ENCODE assay signal across 17 cellular contexts in genomic region chr12:14938301-14938700, GRCh38. TPM values are rescaled to one million over a fixed set of nuclear protein-coding genes. Genes with fewer than 3 reads are reported as not detected.
DNase-seq lines count a peak whose midpoint lies in the region; ATAC-seq and TF ChIP-seq lines count a peak whose summit lies in the region.
"Had no signal": no experiment of that assay in that cellular context is flagged by ENCODE, and none has a peak within 500 bp of the region (broad histone marks: within the 10 kb centered on the region; RNA-seq: fewer than 3 reads in every experiment).

ERP27 (minus strand) TSS chr12:14938537; CDS start chr12:14938508, 29 bp downstream.

- no peaks in the 10 kb centered on the region for H3K9me3 ChIP-seq in DND-41 (ENCODE audit: insufficient read depth, low read length, severe bottlenecking)
- no peaks in the 10 kb centered on the region for H3K9me3 ChIP-seq in trophoblast cell (ENCODE audit: insufficient read depth, low read depth, low read length)
- H3K9me3 ChIP-seq: gastrocnemius medialis had no signal

- H2AFZ ChIP-seq in DND-41 (ENCODE audit: low read depth, low read length) = no peak within 1 kb of the TSS
- H2AFZ ChIP-seq in trophoblast cell (ENCODE audit: insufficient read depth, low read length, poor library complexity) = no peak within 1 kb of the TSS

- no peak within 1 kb of the TSS for H4K12ac ChIP-seq in trophoblast cell (ENCODE audit: low read depth, low read length)

- POLR2A ChIA-PET in T-cell (lab: Charles Lee) = no interaction called here

- peak within 1 kb of the TSS; percentile 39 for H2BK5ac ChIP-seq in trophoblast cell (ENCODE audit: low read depth, low read length, poor library complexity)

- H3K18ac ChIP-seq in trophoblast cell (ENCODE audit: low read length) = peak within 1 kb of the TSS; percentile 62

- H4K8ac ChIP-seq in trophoblast cell (ENCODE audit: low read depth, low read length) = no peak within 1 kb of the TSS

- no peak within 1 kb of the TSS for H3K4ac ChIP-seq in trophoblast cell (ENCODE audit: low read depth, low read length)

- H2BK120ac ChIP-seq in trophoblast cell (ENCODE audit: insufficient read depth, low read length, poor library complexity) = peak within 1 kb of the TSS; percentile 73

- H3K9ac ChIP-seq in DND-41 (ENCODE audit: low read depth, low read length) (no peak within 1 kb of the TSS), trophoblast cell (ENCODE audit: low read length) (no peak within 1 kb of the TSS)
- H3K9ac ChIP-seq: KMS-11 had no signal

- H4K20me1 ChIP-seq in DND-41 (ENCODE audit: insufficient read depth, low read length) = no peaks in the 10 kb centered on the region

- peaks cover 19% of the 10 kb centered on the region for H3K79me1 ChIP-seq in trophoblast cell (ENCODE audit: low read length)

- H3K36me3 ChIP-seq in DND-41 (ENCODE audit: insufficient read depth, low read length) = peaks cover 59% of the 10 kb centered on the region
- H3K36me3 ChIP-seq in trophoblast cell (ENCODE audit: control insufficient read depth in 1 of 2, insufficient read depth in 2 of 2, low read length in 2 of 2) = peaks cover 5% of the 10 kb centered on the region in 2 experiments
- H3K36me3 ChIP-seq: gastrocnemius medialis had no signal

- no peak for DNase-seq in DND-41
- no peak for DNase-seq in T-cell
- DNase-seq in central memory CD8-positive, alpha-beta T cell (ENCODE audit: low spot score in 2 of 2) = no peak
- peak in 1 of 2 donors; percentile 64 for DNase-seq in trophoblast cell
- DNase-seq in hypothalamus (lab: John Stamatoyannopoulos, UW) = no peak
- DNase-seq: activated CD8-positive, alpha-beta memory T cell treated with anti-CD3 and anti-CD28 coated beads for 24 hours; C1 segment of cervical spinal cord; gastrocnemius medialis; HFFc6; NCI-H1092 treated with DMSO at 0.1 percent for 48 hours; stimulated activated naive CD4-positive, alpha-beta T cell treated with Interleukin-2 at 50 U/mL for 16 hours had no signal

- H3K27me3 ChIP-seq in DND-41 (ENCODE audit: insufficient read depth, low read length, poor library complexity) (no peaks in the 10 kb centered on the region), trophoblast cell (ENCODE audit: insufficient read depth, low read length) (no peaks in the 10 kb centered on the region)
- H3K27me3 ChIP-seq: gastrocnemius medialis had no signal

- ATAC-seq in DND-41 (ENCODE audit: insufficient read depth, low read depth) (0 out of 3 replicates have a peak, but pooled peaks have one; percentile 11), T-cell (replicated peaks in 1 of 4) (no peak), HG02870 (IDR thresholded peaks at IDR 0.05; ENCODE audit: unreplicated experiment) (no peak), HG03432 (IDR thresholded peaks at IDR 0.05; ENCODE audit: unreplicated experiment) (no peak)
- no peak for ATAC-seq in central memory CD8-positive, alpha-beta T cell (replicated peaks; ENCODE audit: extremely low read depth, poor library complexity, severe bottlenecking)
- ATAC-seq: gastrocnemius medialis, Right ventricle myocardium inferior had no signal

- CTCF ChIA-PET in T-cell (lab: Charles Lee) = interaction anchor here (0.9 to 3.5 kb wide), 4 partner anchors 23 to 214 kb away, joined by 3 to 23 read pairs (median 10); partner anchors contain the start of gene ARHGDIB (in 1 of the 2)

- no peaks in the 10 kb centered on the region for H3K27me3 Mint-ChIP-seq in T-cell
- no peaks in the 10 kb centered on the region for H3K27me3 Mint-ChIP-seq in central memory CD8-positive, alpha-beta T cell

- H3K4me1 Mint-ChIP-seq in T-cell = peaks cover 58 to 64% (median 59%) of the 10 kb centered on the region in 3 donors
- peaks cover 47% of the 10 kb centered on the region for H3K4me1 Mint-ChIP-seq in central memory CD8-positive, alpha-beta T cell

- peaks cover 71% of the 10 kb centered on the region for H3K36me3 Mint-ChIP-seq in T-cell
- peaks cover 55% of the 10 kb centered on the region for H3K36me3 Mint-ChIP-seq in central memory CD8-positive, alpha-beta T cell (ENCODE audit: insufficient read depth)

- WGBS in trophoblast cell (ENCODE audit: extremely low coverage, insufficient coverage, insufficient read length) = no CpG with 5 or more reads among the region's 3 CpGs

- H3K79me2 ChIP-seq in DND-41 (ENCODE audit: insufficient read depth, low read length) (no peaks in the 10 kb centered on the region), trophoblast cell (ENCODE audit: control insufficient read depth, insufficient read depth, low read length, poor library complexity) (no peaks in the 10 kb centered on the region)

- no peaks in the 10 kb centered on the region for H3K9me3 Mint-ChIP-seq in T-cell
- no peaks in the 10 kb centered on the region for H3K9me3 Mint-ChIP-seq in central memory CD8-positive, alpha-beta T cell
- H3K9me3 Mint-ChIP-seq: HFFc6 had no signal

- peak within 1 kb of the TSS; percentile 95 for H2AK5ac ChIP-seq in trophoblast cell (ENCODE audit: low read length)

- H3K4me1 ChIP-seq in DND-41 (ENCODE audit: insufficient read depth, low read length) (peaks cover 9% of the 10 kb centered on the region; the same call in 1 of the 2 replicates), trophoblast cell (ENCODE audit: control insufficient read depth in 1 of 2, insufficient read depth in 2 of 2, low read length in 2 of 2) (peaks cover 12 to 13% of the 10 kb centered on the region in 2 experiments)

- peak within 1 kb of the TSS; percentile 93 to 94 for H3K27ac Mint-ChIP-seq in T-cell
- H3K27ac Mint-ChIP-seq in central memory CD8-positive, alpha-beta T cell (ENCODE audit: low read depth) = peak within 1 kb of the TSS; percentile 75
- H3K27ac Mint-ChIP-seq: HFFc6 had no signal

- H3K4me2 ChIP-seq in DND-41 (ENCODE audit: insufficient read depth, low read length) (no peak within 1 kb of the TSS), trophoblast cell (ENCODE audit: low read length) (no peak within 1 kb of the TSS)
- H3K4me2 ChIP-seq: KMS-11 had no signal

- peak within 1 kb of the TSS in 1 of 3 donors; percentile 22 for H3K4me3 Mint-ChIP-seq in T-cell
- no peak within 1 kb of the TSS for H3K4me3 Mint-ChIP-seq in central memory CD8-positive, alpha-beta T cell
- H3K4me3 Mint-ChIP-seq: HFFc6 had no signal

- peak within 1 kb of the TSS; percentile 71 for H4K91ac ChIP-seq in trophoblast cell (ENCODE audit: low read depth, low read length)

- H3K23ac ChIP-seq in trophoblast cell (ENCODE audit: low read length) = no peak within 1 kb of the TSS

- no peak for TF ChIP-seq CTCF in DND-41 (IDR thresholded peaks at IDR 0.05; ENCODE audit: borderline replicate concordance, extremely low read depth, low read length, poor library complexity, severe bottlenecking)

- H2BK12ac ChIP-seq in trophoblast cell (ENCODE audit: low read length) = peak within 1 kb of the TSS; percentile 93

- no peak within 1 kb of the TSS for H3K14ac ChIP-seq in trophoblast cell (ENCODE audit: low read length)

- H3K4me3 ChIP-seq in DND-41 (ENCODE audit: low read depth in 1 of 2, low read length in 2 of 2) (no peak within 1 kb of the TSS), trophoblast cell (ENCODE audit: low read depth, low read length) (no peak within 1 kb of the TSS)
- H3K4me3 ChIP-seq: gastrocnemius medialis had no signal

- H3K27ac ChIP-seq in DND-41 (ENCODE audit: low read length) (peak within 1 kb of the TSS; percentile 40), trophoblast cell (ENCODE audit: low read depth, low read length) (peak within 1 kb of the TSS; percentile 14)
- H3K27ac ChIP-seq: gastrocnemius medialis, KMS-11 had no signal

RNA-seq across cellular contexts. Expression of gene ERP27, which starts in this region (rescaled TPM):
- 10 to 100 TPM; 11.1 to 21.8 (median 14.7) TPM for total RNA-seq in T-cell
- 42.0 and 49.0 TPM in 2 replicates for polyA plus RNA-seq in trophoblast cell (2013)
- total RNA-seq: cerebellum, HFFc6, skeletal muscle tissue had no signal
